1 cellular context compared by ENCODE assay signal in the genomic region with DNA sequence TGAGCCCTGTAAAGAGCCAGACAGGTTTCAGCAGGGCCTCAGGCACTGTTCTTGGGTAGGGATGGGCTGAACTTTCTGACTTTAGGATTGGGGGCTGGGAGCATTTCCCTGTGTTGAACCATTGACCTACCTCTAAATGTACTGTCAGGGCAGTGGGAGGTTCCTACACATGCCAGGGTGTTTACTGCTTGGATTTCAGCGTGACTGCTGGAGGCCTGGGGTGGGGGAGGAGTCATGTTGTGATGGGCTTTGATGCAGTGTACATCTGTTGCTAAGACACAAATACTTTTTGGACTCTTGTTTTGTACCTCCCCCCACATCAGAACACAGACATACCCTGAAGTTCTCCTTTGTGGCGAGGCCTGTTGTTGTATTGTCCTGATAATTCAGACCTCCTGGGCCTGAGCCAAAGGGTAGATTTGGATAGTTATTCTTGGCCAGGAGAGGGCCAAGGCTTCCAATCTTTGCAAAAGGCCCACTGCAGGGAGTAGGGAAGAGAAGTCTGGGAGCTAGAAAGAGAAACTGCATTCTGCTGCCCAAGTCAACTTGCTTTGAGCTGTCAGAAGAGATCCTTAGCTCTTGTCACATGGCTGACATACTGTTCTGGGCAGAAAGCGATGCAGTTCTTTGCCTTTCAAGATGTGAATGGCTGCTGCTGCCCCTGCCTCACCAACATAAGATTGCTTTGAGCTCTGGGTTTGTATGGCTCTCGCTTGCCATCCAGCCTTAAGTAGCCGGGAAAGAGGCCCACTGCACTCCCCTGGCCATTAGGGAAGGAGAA.
A peak's percentile ranks its signal among the peaks of the same experiment; 100 is the strongest.
TF ChIP-seq lines count a peak whose summit lies in the region.

No MANE protein-coding gene starts in this region.

TF ChIP-seq in K562, 482 proteins besides CTCF, POLR2A, EP300 and RAD21 (continued from another document and continues in another):
- TF ChIP-seq, protein P1, sequence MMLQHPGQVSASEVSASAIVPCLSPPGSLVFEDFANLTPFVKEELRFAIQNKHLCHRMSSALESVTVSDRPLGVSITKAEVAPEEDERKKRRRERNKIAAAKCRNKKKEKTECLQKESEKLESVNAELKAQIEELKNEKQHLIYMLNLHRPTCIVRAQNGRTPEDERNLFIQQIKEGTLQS (IDR thresholded peaks at IDR 0.05), result no peak
- TF ChIP-seq, protein P1 (CRISPR knock-in tag; conservative IDR thresholded peaks at IDR 0.05), result no peak
- no peak for TF ChIP-seq PTRF (tag; IDR thresholded peaks at IDR 0.05)
- no peak for TF ChIP-seq MTA2 (IDR thresholded peaks at IDR 0.05; ENCODE audit: low read depth)
- TF ChIP-seq, protein P2, sequence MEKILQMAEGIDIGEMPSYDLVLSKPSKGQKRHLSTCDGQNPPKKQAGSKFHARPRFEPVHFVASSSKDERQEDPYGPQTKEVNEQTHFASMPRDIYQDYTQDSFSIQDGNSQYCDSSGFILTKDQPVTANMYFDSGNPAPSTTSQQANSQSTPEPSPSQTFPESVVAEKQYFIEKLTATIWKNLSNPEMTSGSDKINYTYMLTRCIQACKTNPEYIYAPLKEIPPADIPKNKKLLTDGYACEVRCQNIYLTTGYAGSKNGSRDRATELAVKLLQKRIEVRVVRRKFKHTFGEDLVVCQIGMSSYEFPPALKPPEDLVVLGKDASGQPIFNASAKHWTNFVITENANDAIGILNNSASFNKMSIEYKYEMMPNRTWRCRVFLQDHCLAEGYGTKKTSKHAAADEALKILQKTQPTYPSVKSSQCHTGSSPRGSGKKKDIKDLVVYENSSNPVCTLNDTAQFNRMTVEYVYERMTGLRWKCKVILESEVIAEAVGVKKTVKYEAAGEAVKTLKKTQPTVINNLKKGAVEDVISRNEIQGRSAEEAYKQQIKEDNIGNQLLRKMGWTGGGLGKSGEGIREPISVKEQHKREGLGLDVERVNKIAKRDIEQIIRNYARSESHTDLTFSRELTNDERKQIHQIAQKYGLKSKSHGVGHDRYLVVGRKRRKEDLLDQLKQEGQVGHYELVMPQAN (IDR thresholded peaks at IDR 0.05; ENCODE audit: borderline replicate concordance), result no peak; the same call in 1 of the 2 replicates
- no peak for TF ChIP-seq KHSRP (IDR thresholded peaks at IDR 0.05)
- TF ChIP-seq SAFB (IDR thresholded peaks at IDR 0.05; ENCODE audit: borderline replicate concordance, low read depth, low read length), result no peak
- TF ChIP-seq PHF20 (IDR thresholded peaks at IDR 0.05; ENCODE audit: partially characterized antibody), result no peak
- TF ChIP-seq E2F3 (CRISPR knock-in tag; IDR thresholded peaks at IDR 0.05), result no peak
- TF ChIP-seq MTA1 (IDR thresholded peaks at IDR 0.05; ENCODE audit: borderline replicate concordance), result no peak
- TF ChIP-seq JUNB (CRISPR knock-in tag; conservative IDR thresholded peaks at IDR 0.05), result no peak
- no peak for TF ChIP-seq ZBTB1 (CRISPR knock-in tag; IDR thresholded peaks at IDR 0.05; ENCODE audit: borderline replicate concordance, low read depth)
- TF ChIP-seq ZFP36 (IDR thresholded peaks at IDR 0.05; ENCODE audit: low read depth, low read length, partially characterized antibody), result no peak
- no peak for TF ChIP-seq MAFF (IDR thresholded peaks at IDR 0.05; ENCODE audit: low read length)
- TF ChIP-seq, protein P3, sequence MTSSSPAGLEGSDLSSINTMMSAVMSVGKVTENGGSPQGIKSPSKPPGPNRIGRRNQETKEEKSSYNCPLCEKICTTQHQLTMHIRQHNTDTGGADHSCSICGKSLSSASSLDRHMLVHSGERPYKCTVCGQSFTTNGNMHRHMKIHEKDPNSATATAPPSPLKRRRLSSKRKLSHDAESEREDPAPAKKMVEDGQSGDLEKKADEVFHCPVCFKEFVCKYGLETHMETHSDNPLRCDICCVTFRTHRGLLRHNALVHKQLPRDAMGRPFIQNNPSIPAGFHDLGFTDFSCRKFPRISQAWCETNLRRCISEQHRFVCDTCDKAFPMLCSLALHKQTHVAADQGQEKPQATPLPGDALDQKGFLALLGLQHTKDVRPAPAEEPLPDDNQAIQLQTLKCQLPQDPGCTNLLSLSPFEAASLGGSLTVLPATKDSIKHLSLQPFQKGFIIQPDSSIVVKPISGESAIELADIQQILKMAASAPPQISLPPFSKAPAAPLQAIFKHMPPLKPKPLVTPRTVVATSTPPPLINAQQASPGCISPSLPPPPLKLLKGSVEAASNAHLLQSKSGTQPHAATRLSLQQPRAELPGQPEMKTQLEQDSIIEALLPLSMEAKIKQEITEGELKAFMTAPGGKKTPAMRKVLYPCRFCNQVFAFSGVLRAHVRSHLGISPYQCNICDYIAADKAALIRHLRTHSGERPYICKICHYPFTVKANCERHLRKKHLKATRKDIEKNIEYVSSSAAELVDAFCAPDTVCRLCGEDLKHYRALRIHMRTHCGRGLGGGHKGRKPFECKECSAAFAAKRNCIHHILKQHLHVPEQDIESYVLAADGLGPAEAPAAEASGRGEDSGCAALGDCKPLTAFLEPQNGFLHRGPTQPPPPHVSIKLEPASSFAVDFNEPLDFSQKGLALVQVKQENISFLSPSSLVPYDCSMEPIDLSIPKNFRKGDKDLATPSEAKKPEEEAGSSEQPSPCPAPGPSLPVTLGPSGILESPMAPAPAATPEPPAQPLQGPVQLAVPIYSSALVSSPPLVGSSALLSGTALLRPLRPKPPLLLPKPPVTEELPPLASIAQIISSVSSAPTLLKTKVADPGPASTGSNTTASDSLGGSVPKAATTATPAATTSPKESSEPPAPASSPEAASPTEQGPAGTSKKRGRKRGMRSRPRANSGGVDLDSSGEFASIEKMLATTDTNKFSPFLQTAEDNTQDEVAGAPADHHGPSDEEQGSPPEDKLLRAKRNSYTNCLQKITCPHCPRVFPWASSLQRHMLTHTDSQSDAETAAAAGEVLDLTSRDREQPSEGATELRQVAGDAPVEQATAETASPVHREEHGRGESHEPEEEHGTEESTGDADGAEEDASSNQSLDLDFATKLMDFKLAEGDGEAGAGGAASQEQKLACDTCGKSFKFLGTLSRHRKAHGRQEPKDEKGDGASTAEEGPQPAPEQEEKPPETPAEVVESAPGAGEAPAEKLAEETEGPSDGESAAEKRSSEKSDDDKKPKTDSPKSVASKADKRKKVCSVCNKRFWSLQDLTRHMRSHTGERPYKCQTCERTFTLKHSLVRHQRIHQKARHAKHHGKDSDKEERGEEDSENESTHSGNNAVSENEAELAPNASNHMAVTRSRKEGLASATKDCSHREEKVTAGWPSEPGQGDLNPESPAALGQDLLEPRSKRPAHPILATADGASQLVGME (CRISPR knock-in tag; IDR thresholded peaks at IDR 0.05), result no peak
- TF ChIP-seq, protein P4, sequence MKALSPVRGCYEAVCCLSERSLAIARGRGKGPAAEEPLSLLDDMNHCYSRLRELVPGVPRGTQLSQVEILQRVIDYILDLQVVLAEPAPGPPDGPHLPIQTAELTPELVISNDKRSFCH (CRISPR knock-in tag; IDR thresholded peaks at IDR 0.05), result no peak
- TF ChIP-seq, protein P4 (tag; IDR thresholded peaks at IDR 0.05), result no peak
- TF ChIP-seq, protein P5, sequence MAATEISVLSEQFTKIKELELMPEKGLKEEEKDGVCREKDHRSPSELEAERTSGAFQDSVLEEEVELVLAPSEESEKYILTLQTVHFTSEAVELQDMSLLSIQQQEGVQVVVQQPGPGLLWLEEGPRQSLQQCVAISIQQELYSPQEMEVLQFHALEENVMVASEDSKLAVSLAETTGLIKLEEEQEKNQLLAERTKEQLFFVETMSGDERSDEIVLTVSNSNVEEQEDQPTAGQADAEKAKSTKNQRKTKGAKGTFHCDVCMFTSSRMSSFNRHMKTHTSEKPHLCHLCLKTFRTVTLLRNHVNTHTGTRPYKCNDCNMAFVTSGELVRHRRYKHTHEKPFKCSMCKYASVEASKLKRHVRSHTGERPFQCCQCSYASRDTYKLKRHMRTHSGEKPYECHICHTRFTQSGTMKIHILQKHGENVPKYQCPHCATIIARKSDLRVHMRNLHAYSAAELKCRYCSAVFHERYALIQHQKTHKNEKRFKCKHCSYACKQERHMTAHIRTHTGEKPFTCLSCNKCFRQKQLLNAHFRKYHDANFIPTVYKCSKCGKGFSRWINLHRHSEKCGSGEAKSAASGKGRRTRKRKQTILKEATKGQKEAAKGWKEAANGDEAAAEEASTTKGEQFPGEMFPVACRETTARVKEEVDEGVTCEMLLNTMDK (IDR thresholded peaks at IDR 0.05; ENCODE audit: borderline replicate concordance, insufficient read depth, low read depth, low read length, poor library complexity, severe bottlenecking), result no peak
- TF ChIP-seq, protein P6, sequence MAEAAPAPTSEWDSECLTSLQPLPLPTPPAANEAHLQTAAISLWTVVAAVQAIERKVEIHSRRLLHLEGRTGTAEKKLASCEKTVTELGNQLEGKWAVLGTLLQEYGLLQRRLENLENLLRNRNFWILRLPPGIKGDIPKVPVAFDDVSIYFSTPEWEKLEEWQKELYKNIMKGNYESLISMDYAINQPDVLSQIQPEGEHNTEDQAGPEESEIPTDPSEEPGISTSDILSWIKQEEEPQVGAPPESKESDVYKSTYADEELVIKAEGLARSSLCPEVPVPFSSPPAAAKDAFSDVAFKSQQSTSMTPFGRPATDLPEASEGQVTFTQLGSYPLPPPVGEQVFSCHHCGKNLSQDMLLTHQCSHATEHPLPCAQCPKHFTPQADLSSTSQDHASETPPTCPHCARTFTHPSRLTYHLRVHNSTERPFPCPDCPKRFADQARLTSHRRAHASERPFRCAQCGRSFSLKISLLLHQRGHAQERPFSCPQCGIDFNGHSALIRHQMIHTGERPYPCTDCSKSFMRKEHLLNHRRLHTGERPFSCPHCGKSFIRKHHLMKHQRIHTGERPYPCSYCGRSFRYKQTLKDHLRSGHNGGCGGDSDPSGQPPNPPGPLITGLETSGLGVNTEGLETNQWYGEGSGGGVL (CRISPR knock-in tag; IDR thresholded peaks at IDR 0.05), result no peak
- no peak for TF ChIP-seq SIRT6 (IDR thresholded peaks at IDR 0.05; ENCODE audit: low read depth, low read length)
- no peak for TF ChIP-seq NR2C1 (IDR thresholded peaks at IDR 0.05)
- no peak for TF ChIP-seq NR2C1 (tag; IDR thresholded peaks at IDR 0.05)
- TF ChIP-seq XRCC5 (IDR thresholded peaks at IDR 0.05; ENCODE audit: low read depth, low read length), result no peak
- TF ChIP-seq NFATC3 (IDR thresholded peaks at IDR 0.05), result no peak
- TF ChIP-seq ZNF75A (CRISPR knock-in tag; IDR thresholded peaks at IDR 0.05), result no peak
- TF ChIP-seq, protein P7, sequence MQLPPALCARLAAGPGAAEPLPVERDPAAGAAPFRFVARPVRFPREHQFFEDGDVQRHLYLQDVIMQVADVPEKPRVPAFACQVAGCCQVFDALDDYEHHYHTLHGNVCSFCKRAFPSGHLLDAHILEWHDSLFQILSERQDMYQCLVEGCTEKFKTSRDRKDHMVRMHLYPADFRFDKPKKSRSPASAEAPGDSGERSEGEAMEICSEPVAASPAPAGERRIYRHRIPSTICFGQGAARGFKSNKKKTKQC (CRISPR knock-in tag; IDR thresholded peaks at IDR 0.05), result no peak
- no peak for TF ChIP-seq BRD4 (IDR thresholded peaks at IDR 0.05)
- TF ChIP-seq MECOM (CRISPR knock-in tag; IDR thresholded peaks at IDR 0.05), result no peak
- TF ChIP-seq TCF7L2 (IDR thresholded peaks at IDR 0.05; ENCODE audit: low read depth, low read length), result no peak
- TF ChIP-seq ESRRB (CRISPR knock-in tag; IDR thresholded peaks at IDR 0.05; ENCODE audit: borderline replicate concordance), result no peak
- TF ChIP-seq, protein P8, sequence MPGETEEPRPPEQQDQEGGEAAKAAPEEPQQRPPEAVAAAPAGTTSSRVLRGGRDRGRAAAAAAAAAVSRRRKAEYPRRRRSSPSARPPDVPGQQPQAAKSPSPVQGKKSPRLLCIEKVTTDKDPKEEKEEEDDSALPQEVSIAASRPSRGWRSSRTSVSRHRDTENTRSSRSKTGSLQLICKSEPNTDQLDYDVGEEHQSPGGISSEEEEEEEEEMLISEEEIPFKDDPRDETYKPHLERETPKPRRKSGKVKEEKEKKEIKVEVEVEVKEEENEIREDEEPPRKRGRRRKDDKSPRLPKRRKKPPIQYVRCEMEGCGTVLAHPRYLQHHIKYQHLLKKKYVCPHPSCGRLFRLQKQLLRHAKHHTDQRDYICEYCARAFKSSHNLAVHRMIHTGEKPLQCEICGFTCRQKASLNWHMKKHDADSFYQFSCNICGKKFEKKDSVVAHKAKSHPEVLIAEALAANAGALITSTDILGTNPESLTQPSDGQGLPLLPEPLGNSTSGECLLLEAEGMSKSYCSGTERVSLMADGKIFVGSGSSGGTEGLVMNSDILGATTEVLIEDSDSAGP (CRISPR knock-in tag; IDR thresholded peaks at IDR 0.05), result no peak
- TF ChIP-seq ZNF668 (CRISPR knock-in tag; IDR thresholded peaks at IDR 0.05), result no peak
- no peak for TF ChIP-seq ARID2 (IDR thresholded peaks at IDR 0.05)
- TF ChIP-seq, protein P9, sequence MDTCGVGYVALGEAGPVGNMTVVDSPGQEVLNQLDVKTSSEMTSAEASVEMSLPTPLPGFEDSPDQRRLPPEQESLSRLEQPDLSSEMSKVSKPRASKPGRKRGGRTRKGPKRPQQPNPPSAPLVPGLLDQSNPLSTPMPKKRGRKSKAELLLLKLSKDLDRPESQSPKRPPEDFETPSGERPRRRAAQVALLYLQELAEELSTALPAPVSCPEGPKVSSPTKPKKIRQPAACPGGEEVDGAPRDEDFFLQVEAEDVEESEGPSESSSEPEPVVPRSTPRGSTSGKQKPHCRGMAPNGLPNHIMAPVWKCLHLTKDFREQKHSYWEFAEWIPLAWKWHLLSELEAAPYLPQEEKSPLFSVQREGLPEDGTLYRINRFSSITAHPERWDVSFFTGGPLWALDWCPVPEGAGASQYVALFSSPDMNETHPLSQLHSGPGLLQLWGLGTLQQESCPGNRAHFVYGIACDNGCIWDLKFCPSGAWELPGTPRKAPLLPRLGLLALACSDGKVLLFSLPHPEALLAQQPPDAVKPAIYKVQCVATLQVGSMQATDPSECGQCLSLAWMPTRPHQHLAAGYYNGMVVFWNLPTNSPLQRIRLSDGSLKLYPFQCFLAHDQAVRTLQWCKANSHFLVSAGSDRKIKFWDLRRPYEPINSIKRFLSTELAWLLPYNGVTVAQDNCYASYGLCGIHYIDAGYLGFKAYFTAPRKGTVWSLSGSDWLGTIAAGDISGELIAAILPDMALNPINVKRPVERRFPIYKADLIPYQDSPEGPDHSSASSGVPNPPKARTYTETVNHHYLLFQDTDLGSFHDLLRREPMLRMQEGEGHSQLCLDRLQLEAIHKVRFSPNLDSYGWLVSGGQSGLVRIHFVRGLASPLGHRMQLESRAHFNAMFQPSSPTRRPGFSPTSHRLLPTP (IDR thresholded peaks at IDR 0.05; ENCODE audit: borderline replicate concordance, extremely low read depth, insufficient read length), result no peak
- no peak for TF ChIP-seq CCAR2 (IDR thresholded peaks at IDR 0.05; ENCODE audit: low read depth, low read length)
- no peak for TF ChIP-seq STAG1 (CRISPR knock-in tag; IDR thresholded peaks at IDR 0.05; ENCODE audit: borderline replicate concordance)
- TF ChIP-seq JUN (IDR thresholded peaks at IDR 0.05; ENCODE audit: borderline replicate concordance, low read depth, low read length), result no peak
- no peak for TF ChIP-seq JUN (CRISPR knock-in tag; IDR thresholded peaks at IDR 0.05; ENCODE audit: borderline replicate concordance)
- no peak for TF ChIP-seq ZNF589 (CRISPR knock-in tag; IDR thresholded peaks at IDR 0.05; ENCODE audit: low read depth)
- peak; percentile 96 for TF ChIP-seq FOXJ3 (CRISPR knock-in tag; IDR thresholded peaks at IDR 0.05)
- no peak for TF ChIP-seq ZNF584 (CRISPR knock-in tag; IDR thresholded peaks at IDR 0.05; ENCODE audit: low read depth)
- no peak for TF ChIP-seq RBM22 (IDR thresholded peaks at IDR 0.05; ENCODE audit: low read depth, low read length, poor library complexity, severe bottlenecking)
- no peak for TF ChIP-seq ZFPM2 (CRISPR knock-in tag; IDR thresholded peaks at IDR 0.05)
- no peak for TF ChIP-seq ZC3H8 (IDR thresholded peaks at IDR 0.05)
- TF ChIP-seq ADNP (tag; IDR thresholded peaks at IDR 0.05), result no peak
